In the genomic region with DNA sequence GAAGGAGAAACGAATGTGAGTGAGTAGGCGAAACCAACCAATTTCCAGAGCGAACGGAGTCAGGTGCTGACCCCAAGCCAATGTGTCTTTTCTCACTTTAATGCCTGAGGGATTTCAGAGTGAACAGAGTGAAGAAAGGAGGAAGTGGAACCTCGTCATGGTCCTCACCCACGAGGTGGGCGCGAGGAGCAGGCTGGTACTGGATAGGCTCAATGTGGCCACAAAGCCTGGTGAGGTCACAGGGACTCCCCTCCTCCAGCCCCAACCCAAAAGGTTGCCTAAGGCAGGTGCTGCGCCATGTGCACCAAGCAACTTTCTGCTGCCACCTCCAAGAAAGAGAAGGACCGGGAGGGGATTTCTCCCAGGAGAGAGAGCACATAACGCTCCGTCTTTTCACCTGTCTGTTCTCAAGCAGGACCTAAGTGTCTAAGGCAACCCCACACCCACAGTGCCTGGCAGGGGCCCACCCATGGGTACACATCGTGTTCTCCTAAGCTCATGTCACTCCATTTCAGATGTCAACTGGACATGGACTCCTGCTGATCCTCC, we compare ENCODE assay signal across 8 cellular contexts. TPM values are rescaled to one million over a fixed set of nuclear protein-coding genes. Genes with fewer than 3 reads are reported as not detected.
DNase-seq lines count a peak whose midpoint lies in the region; ATAC-seq and TF ChIP-seq lines count a peak whose summit lies in the region.

No MANE protein-coding gene starts in this region.

- DNase-seq in GM10248 (ENCODE audit: extremely low spot score): peak; percentile 86
- no peak for DNase-seq in activated CD4-positive, alpha-beta T cell treated with anti-CD3 and anti-CD28 coated beads, Interleukin-2, amount 10 ng/mL, durations not matched to agents 24 days and 14 days
- DNase-seq in sigmoid colon: peak; percentile 75
- no peak for DNase-seq in NCI-H2227 (lab: John Stamatoyannopoulos, UW; ENCODE audit: unreplicated experiment)
- DNase-seq in retina: no peak

- TF ChIP-seq CTCF in GM10248 (IDR thresholded peaks at IDR 0.05; ENCODE audit: control extremely low read depth, extremely low read depth, low read depth, missing control alignments): no peak
- no peak for TF ChIP-seq CTCF in sigmoid colon (IDR thresholded peaks at IDR 0.05)

- 57 to 87% methylated on average over 13 of the region's 13 CpGs for WGBS in sigmoid colon, 2 donors

- TF ChIP-seq EP300 in sigmoid colon (IDR thresholded peaks at IDR 0.05): no peak

- ATAC-seq in GM19395 (IDR thresholded peaks at IDR 0.05; ENCODE audit: unreplicated experiment) (peak; percentile 74), HG03280 (IDR thresholded peaks at IDR 0.05; ENCODE audit: unreplicated experiment) (peak; percentile 69), SK-N-SH treated with all-trans-retinoic acid at 6 μM for 48 hours (no peak)

- POLR2A ChIA-PET in GM10248 (lab: Yijun Ruan, JAX): no interaction called here

- H3K9me3 Mint-ChIP-seq in activated CD4-positive, alpha-beta T cell treated with anti-CD3 and anti-CD28 coated beads, Interleukin-2, amount 10 ng/mL, durations not matched to agents 24 days and 14 days: no peaks in the 10 kb centered on the region

- no peak for TF ChIP-seq POLR2A in sigmoid colon (IDR thresholded peaks at IDR 0.05)

- no peaks in the 10 kb centered on the region for H3K36me3 ChIP-seq in sigmoid colon

- intact Hi-C loops in activated CD4-positive, alpha-beta T cell treated with anti-CD3 and anti-CD28 coated beads, Interleukin-2, amount 10 ng/mL, durations not matched to agents 24 days and 14 days (cut with micrococcal nuclease): loop anchor here (5.0 kb wide), 1 partner anchor 76 kb away; a partner anchor contains a TSS
- intact Hi-C loops in sigmoid colon (cut with DNase I): no loop called here

- CTCF ChIA-PET in GM10248 (lab: Yijun Ruan, JAX): interaction anchor here (1.2 to 2.5 kb wide), 3 partner anchors 10 to 47 kb away, joined by 3 to 7 read pairs (median 5); no protein-coding TSS in a partner anchor

- peak overlapping the region; percentile 67 for H3K4me3 Mint-ChIP-seq in activated CD4-positive, alpha-beta T cell treated with anti-CD3 and anti-CD28 coated beads, Interleukin-2, amount 10 ng/mL, durations not matched to agents 24 days and 14 days

- peaks cover 2 to 9% (median 4%) of the 10 kb centered on the region in 3 donors for H3K27me3 ChIP-seq in sigmoid colon

- peaks cover 36% of the 10 kb centered on the region for H3K36me3 Mint-ChIP-seq in activated CD4-positive, alpha-beta T cell treated with anti-CD3 and anti-CD28 coated beads, Interleukin-2, amount 10 ng/mL, durations not matched to agents 24 days and 14 days (ENCODE audit: low read depth)

- no peaks in the 10 kb centered on the region for H3K27me3 Mint-ChIP-seq in activated CD4-positive, alpha-beta T cell treated with anti-CD3 and anti-CD28 coated beads, Interleukin-2, amount 10 ng/mL, durations not matched to agents 24 days and 14 days

- no peaks in the 10 kb centered on the region for H3K9me3 ChIP-seq in sigmoid colon

- H3K4me1 Mint-ChIP-seq in activated CD4-positive, alpha-beta T cell treated with anti-CD3 and anti-CD28 coated beads, Interleukin-2, amount 10 ng/mL, durations not matched to agents 24 days and 14 days: peaks cover 59% of the 10 kb centered on the region

- peak overlapping the region in 3 of 4 donors; percentile 16 to 34 (median 27) for H3K27ac ChIP-seq in sigmoid colon

- H3K4me3 ChIP-seq in sigmoid colon: no peak overlapping the region

- H3K27ac Mint-ChIP-seq in activated CD4-positive, alpha-beta T cell treated with anti-CD3 and anti-CD28 coated beads, Interleukin-2, amount 10 ng/mL, durations not matched to agents 24 days and 14 days: peak overlapping the region; percentile 83

- peaks cover 0 to 13% (median 11%) of the 10 kb centered on the region in 4 donors for H3K4me1 ChIP-seq in sigmoid colon

TF ChIP-seq in SK-N-SH treated with all-trans-retinoic acid at 6 μM for 48 hours, 23 proteins besides CTCF, POLR2A, EP300 and RAD21 (continues in another document):
- TF ChIP-seq ZNF565 (CRISPR knock-in tag; conservative IDR thresholded peaks at IDR 0.05; ENCODE audit: low read depth) (no peak), ZC3H10 (CRISPR knock-in tag; IDR thresholded peaks at IDR 0.05) (no peak), OSR1 (CRISPR knock-in tag; IDR thresholded peaks at IDR 0.05) (no peak), TOX (CRISPR knock-in tag; IDR thresholded peaks at IDR 0.05; ENCODE audit: borderline replicate concordance) (no peak), PPARA (CRISPR knock-in tag; IDR thresholded peaks at IDR 0.05; ENCODE audit: borderline replicate concordance) (no peak), ISL1 (CRISPR knock-in tag; IDR thresholded peaks at IDR 0.05) (no peak), ZNF70 (CRISPR knock-in tag; IDR thresholded peaks at IDR 0.05) (no peak), ZNF8 (CRISPR knock-in tag; IDR thresholded peaks at IDR 0.05) (no peak), ZFP30 (CRISPR knock-in tag; IDR thresholded peaks at IDR 0.05) (no peak), ESRRG (CRISPR knock-in tag; IDR thresholded peaks at IDR 0.05) (no peak), BACH2 (CRISPR knock-in tag; IDR thresholded peaks at IDR 0.05; ENCODE audit: borderline replicate concordance) (no peak), CSDC2 (CRISPR knock-in tag; IDR thresholded peaks at IDR 0.05) (no peak), RARB (CRISPR knock-in tag; IDR thresholded peaks at IDR 0.05) (no peak), TCF4 (CRISPR knock-in tag; IDR thresholded peaks at IDR 0.05; ENCODE audit: borderline replicate concordance) (no peak), GLIS3 (CRISPR knock-in tag; IDR thresholded peaks at IDR 0.05) (no peak)
- TF ChIP-seq, protein P1, sequence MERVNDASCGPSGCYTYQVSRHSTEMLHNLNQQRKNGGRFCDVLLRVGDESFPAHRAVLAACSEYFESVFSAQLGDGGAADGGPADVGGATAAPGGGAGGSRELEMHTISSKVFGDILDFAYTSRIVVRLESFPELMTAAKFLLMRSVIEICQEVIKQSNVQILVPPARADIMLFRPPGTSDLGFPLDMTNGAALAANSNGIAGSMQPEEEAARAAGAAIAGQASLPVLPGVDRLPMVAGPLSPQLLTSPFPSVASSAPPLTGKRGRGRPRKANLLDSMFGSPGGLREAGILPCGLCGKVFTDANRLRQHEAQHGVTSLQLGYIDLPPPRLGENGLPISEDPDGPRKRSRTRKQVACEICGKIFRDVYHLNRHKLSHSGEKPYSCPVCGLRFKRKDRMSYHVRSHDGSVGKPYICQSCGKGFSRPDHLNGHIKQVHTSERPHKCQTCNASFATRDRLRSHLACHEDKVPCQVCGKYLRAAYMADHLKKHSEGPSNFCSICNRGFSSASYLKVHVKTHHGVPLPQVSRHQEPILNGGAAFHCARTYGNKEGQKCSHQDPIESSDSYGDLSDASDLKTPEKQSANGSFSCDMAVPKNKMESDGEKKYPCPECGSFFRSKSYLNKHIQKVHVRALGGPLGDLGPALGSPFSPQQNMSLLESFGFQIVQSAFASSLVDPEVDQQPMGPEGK (CRISPR knock-in tag; IDR thresholded peaks at IDR 0.05; ENCODE audit: borderline replicate concordance): no peak
- TF ChIP-seq, protein P2, sequence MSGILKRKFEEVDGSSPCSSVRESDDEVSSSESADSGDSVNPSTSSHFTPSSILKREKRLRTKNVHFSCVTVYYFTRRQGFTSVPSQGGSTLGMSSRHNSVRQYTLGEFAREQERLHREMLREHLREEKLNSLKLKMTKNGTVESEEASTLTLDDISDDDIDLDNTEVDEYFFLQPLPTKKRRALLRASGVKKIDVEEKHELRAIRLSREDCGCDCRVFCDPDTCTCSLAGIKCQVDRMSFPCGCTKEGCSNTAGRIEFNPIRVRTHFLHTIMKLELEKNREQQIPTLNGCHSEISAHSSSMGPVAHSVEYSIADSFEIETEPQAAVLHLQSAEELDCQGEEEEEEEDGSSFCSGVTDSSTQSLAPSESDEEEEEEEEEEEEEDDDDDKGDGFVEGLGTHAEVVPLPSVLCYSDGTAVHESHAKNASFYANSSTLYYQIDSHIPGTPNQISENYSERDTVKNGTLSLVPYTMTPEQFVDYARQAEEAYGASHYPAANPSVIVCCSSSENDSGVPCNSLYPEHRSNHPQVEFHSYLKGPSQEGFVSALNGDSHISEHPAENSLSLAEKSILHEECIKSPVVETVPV (CRISPR knock-in tag; IDR thresholded peaks at IDR 0.05): no peak
- TF ChIP-seq, protein P3, sequence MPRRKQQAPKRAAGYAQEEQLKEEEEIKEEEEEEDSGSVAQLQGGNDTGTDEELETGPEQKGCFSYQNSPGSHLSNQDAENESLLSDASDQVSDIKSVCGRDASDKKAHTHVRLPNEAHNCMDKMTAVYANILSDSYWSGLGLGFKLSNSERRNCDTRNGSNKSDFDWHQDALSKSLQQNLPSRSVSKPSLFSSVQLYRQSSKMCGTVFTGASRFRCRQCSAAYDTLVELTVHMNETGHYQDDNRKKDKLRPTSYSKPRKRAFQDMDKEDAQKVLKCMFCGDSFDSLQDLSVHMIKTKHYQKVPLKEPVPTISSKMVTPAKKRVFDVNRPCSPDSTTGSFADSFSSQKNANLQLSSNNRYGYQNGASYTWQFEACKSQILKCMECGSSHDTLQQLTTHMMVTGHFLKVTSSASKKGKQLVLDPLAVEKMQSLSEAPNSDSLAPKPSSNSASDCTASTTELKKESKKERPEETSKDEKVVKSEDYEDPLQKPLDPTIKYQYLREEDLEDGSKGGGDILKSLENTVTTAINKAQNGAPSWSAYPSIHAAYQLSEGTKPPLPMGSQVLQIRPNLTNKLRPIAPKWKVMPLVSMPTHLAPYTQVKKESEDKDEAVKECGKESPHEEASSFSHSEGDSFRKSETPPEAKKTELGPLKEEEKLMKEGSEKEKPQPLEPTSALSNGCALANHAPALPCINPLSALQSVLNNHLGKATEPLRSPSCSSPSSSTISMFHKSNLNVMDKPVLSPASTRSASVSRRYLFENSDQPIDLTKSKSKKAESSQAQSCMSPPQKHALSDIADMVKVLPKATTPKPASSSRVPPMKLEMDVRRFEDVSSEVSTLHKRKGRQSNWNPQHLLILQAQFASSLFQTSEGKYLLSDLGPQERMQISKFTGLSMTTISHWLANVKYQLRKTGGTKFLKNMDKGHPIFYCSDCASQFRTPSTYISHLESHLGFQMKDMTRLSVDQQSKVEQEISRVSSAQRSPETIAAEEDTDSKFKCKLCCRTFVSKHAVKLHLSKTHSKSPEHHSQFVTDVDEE (CRISPR knock-in tag; IDR thresholded peaks at IDR 0.05): no peak

RNA-seq across cellular contexts. Expression of a gene that starts 3.8 kb away (rescaled TPM):
- total RNA-seq in activated CD4-positive, alpha-beta T cell treated with anti-CD3 and anti-CD28 coated beads, Interleukin-2, amount 10 ng/mL, durations not matched to agents 24 days and 14 days: 38.2 and 39.0 TPM in 2 replicates
- total RNA-seq in sigmoid colon: 1 to 10 TPM; 4.4 to 7.5 (median 5.9) TPM
- 1 to 10 TPM in 2 of 3 donors, under 1 TPM in 1; 0.60 to 6.5 (median 3.7) TPM for polyA plus RNA-seq in sigmoid colon

Comparison
In these comparisons a context has a peak if more than half of its experiments do, and no peak if none do; other contexts are left out.
1. DNase-seq: peak in GM10248 (single experiment) and sigmoid colon (single experiment); none in activated CD4-positive, alpha-beta T cell treated with anti-CD3 and anti-CD28 coated beads, Interleukin-2, amount 10 ng/mL, durations not matched to agents 24 days and 14 days (single experiment), NCI-H2227 (single experiment) and retina (single experiment).